ENCODE assay signal across 10 cellular contexts in genomic region chr20:22248052-22248667, GRCh38.
DNase-seq lines count a peak whose midpoint lies in the region; ATAC-seq and TF ChIP-seq lines count a peak whose summit lies in the region.
"Had no signal": no experiment of that assay in that cellular context is flagged by ENCODE, and none has a peak within 500 bp of the region (broad histone marks: within the 10 kb centered on the region; RNA-seq: fewer than 3 reads in every experiment).

No MANE protein-coding gene starts in this region.

- no peak overlapping the region for H3K27ac Mint-ChIP-seq in activated T-cell treated with anti-CD3 and anti-CD28 coated beads, Interleukin-2, amount 50 U/mL, for 24 hours
- H3K27ac Mint-ChIP-seq: naive B cell; T-helper 1 cell treated with Interleukin-12 subunit alpha and Interleukin-12 subunit beta and Interleukin-4 antibody, amounts not matched to agents 30 μg/mL and 1 μg/mL, for 36 hours had no signal

- POLR2A ChIA-PET in RWPE1 (lab: Yijun Ruan, JAX; ENCODE audit: low non-redundant PET): no interaction called here

- no peaks in the 10 kb centered on the region for H3K4me1 Mint-ChIP-seq in activated T-cell treated with anti-CD3 and anti-CD28 coated beads, Interleukin-2, amount 50 U/mL, for 24 hours (ENCODE audit: low read depth)
- H3K4me1 Mint-ChIP-seq: naive B cell had no signal

- TF ChIP-seq CTCF in GM13976 (IDR thresholded peaks at IDR 0.05; ENCODE audit: borderline replicate concordance, control extremely low read depth, extremely low read depth, insufficient read depth, missing control alignments) (peak; percentile 29), RWPE1 (conservative IDR thresholded peaks at IDR 0.05; ENCODE audit: low read depth) (peak; percentile 79)

- CTCF ChIA-PET in RWPE1 (lab: Yijun Ruan, JAX): interaction anchor here (0.6 kb wide), 1 partner anchor 693 kb away, joined by 3 read pairs; no protein-coding TSS in a partner anchor

- H3K36me3 Mint-ChIP-seq in activated T-cell treated with anti-CD3 and anti-CD28 coated beads, Interleukin-2, amount 50 U/mL, for 24 hours (ENCODE audit: low read depth): no peaks in the 10 kb centered on the region
- H3K36me3 Mint-ChIP-seq: naive B cell had no signal

- H3K9me3 Mint-ChIP-seq in activated T-cell treated with anti-CD3 and anti-CD28 coated beads, Interleukin-2, amount 50 U/mL, for 24 hours: peaks cover 7% of the 10 kb centered on the region
- H3K9me3 Mint-ChIP-seq: T-helper 1 cell treated with Interleukin-12 subunit alpha and Interleukin-12 subunit beta and Interleukin-4 antibody, amounts not matched to agents 30 μg/mL and 1 μg/mL, for 36 hours had no signal

- H3K4me3 Mint-ChIP-seq in activated T-cell treated with anti-CD3 and anti-CD28 coated beads, Interleukin-2, amount 50 U/mL, for 24 hours: no peak overlapping the region
- H3K4me3 Mint-ChIP-seq: T-helper 1 cell treated with Interleukin-12 subunit alpha and Interleukin-12 subunit beta and Interleukin-4 antibody, amounts not matched to agents 30 μg/mL and 1 μg/mL, for 36 hours had no signal

- H3K27ac ChIP-seq in RWPE1: no peak overlapping the region

- in situ Hi-C loops in ACHN (cut with HindIII; ENCODE audit: low pct_ligation_motif_present, low pct_unique_long_range_greater_than_20kb, low sequenced_read_pairs) (no loop called here), GM13976 (cut with MboI; ENCODE audit: low sequenced_read_pairs, unreplicated experiment) (no loop called here)

- no peaks in the 10 kb centered on the region for H3K27me3 Mint-ChIP-seq in activated T-cell treated with anti-CD3 and anti-CD28 coated beads, Interleukin-2, amount 50 U/mL, for 24 hours

- ATAC-seq in GM21528 (IDR thresholded peaks at IDR 0.05; ENCODE audit: low FRiP score, unreplicated experiment): no peak

- DNase-seq in ACHN (peak; percentile 6), GM13976 (ENCODE audit: low spot score) (peak; percentile 18), RWPE1 (ENCODE audit: low spot score) (peak; percentile 33), iPS-NIHi11 (ENCODE audit: low spot score) (peak; percentile 54), NCI-H345 treated with DMSO at 0.1 percent for 48 hours (lab: John Stamatoyannopoulos, UW; ENCODE audit: unreplicated experiment) (no peak)
- DNase-seq in stimulated activated CD4-positive, alpha-beta T cell treated with anti-CD3 and anti-CD28 coated beads, Interleukin-12 subunit alpha, Interleukin-12 subunit beta, amount 100 ng/mL, for 4 hours: no peak
- no peak for DNase-seq in activated T-cell treated with anti-CD3 and anti-CD28 coated beads, Interleukin-2, amount 50 U/mL, for 24 hours
- DNase-seq: naive B cell had no signal

Comparison
In these comparisons a context has a peak if more than half of its experiments do, and no peak if none do; other contexts are left out.
1. DNase-seq: peak in ACHN (single experiment), GM13976 (single experiment), RWPE1 (single experiment) and iPS-NIHi11 (single experiment); none in stimulated activated CD4-positive, alpha-beta T cell treated with anti-CD3 and anti-CD28 coated beads, Interleukin-12 subunit alpha, Interleukin-12 subunit beta, amount 100 ng/mL, for 4 hours (single experiment), activated T-cell treated with anti-CD3 and anti-CD28 coated beads, Interleukin-2, amount 50 U/mL, for 24 hours (single experiment) and NCI-H345 treated with DMSO at 0.1 percent for 48 hours (single experiment).